ENCODE assay signal across 8 cellular contexts in genomic region chr13:46295531-46296464, GRCh38.
DNase-seq lines count a peak whose midpoint lies in the region; ATAC-seq and TF ChIP-seq lines count a peak whose summit lies in the region.

No MANE protein-coding gene starts in this region.

- no peak for TF ChIP-seq CTCF in PC-3 (conservative IDR thresholded peaks at IDR 0.05; ENCODE audit: low read depth, low read length)

- H3K36me3 ChIP-seq in PC-3 (ENCODE audit: low read depth, low read length), result no peaks in the 10 kb centered on the region

- no peaks in the 10 kb centered on the region for H3K27me3 ChIP-seq in PC-3 (ENCODE audit: low read length)

- ATAC-seq in PC-3, result peak; percentile 72
- ATAC-seq in left ventricle myocardium superior, result peak; percentile 86

- no peak overlapping the region for H3K4me3 ChIP-seq in PC-3 (ENCODE audit: low read length)

- H2AFZ ChIP-seq in PC-3 (ENCODE audit: low read length), result no peak overlapping the region; the same call in 1 of the 2 replicates

- no peaks in the 10 kb centered on the region for H3K9me3 ChIP-seq in PC-3 (ENCODE audit: low read length)

- H3K79me2 ChIP-seq in PC-3 (ENCODE audit: low read length), result no peaks in the 10 kb centered on the region

- H3K4me1 ChIP-seq in PC-3 (ENCODE audit: insufficient read depth, low read length), result no peaks in the 10 kb centered on the region; the same call in 1 of the 2 replicates

- TSS peak; percentile 12 for BruUV-seq in PC-3 (replicated peaks; lab: Mats Ljungman, UMichigan)

- no peaks in the 10 kb centered on the region for H3K9me2 ChIP-seq in PC-3 (replicated peaks; ENCODE audit: low read length)

- H3K27ac ChIP-seq in PC-3 (ENCODE audit: low read length), result 0 out of 2 replicates have a peak overlapping the region, but pooled peaks have one; percentile 18

- DNase-seq in CD1c-positive myeloid dendritic cell (ENCODE audit: extremely low spot score) (peak; percentile 87), HCEC 1CT (peak; percentile 90), PC-3 (peak; percentile 39), left ventricle myocardium superior (peak; percentile 27), NCI-H2227 (lab: John Stamatoyannopoulos, UW; ENCODE audit: unreplicated experiment) (no peak), NCI-H524 treated with DMSO at 0.1 percent for 48 hours (lab: John Stamatoyannopoulos, UW) (no peak)
- DNase-seq in activated naive CD4-positive, alpha-beta T cell treated with anti-CD3 and anti-CD28 coated beads, Interleukin-2, amount 50 U/mL, for 16 hours, result peak; percentile 31
- DNase-seq in stimulated activated CD8-positive, alpha-beta memory T cell treated with anti-CD3 and anti-CD28 coated beads, Interleukin-12 subunit alpha, Interleukin-12 subunit beta, amount 100 ng/mL, for 24 hours (ENCODE audit: extremely low read depth), result peak; percentile 10

- intact Hi-C loops in PC-3 (cut with micrococcal nuclease) (no loop called here), left ventricle myocardium superior (cut with micrococcal nuclease) (no loop called here)

- no peaks in the 10 kb centered on the region for H3F3A ChIP-seq in PC-3 (ENCODE audit: low read length, unreplicated experiment)

- no peaks in the 10 kb centered on the region for H4K20me1 ChIP-seq in PC-3 (ENCODE audit: low read length)

- H3K9ac ChIP-seq in PC-3 (ENCODE audit: low read length), result no peak overlapping the region

- no peak overlapping the region for H3K4me2 ChIP-seq in PC-3 (ENCODE audit: low read length)

- POLR2A ChIA-PET in PC-3 (lab: Charles Lee; ENCODE audit: unreplicated experiment), result no interaction called here

- CTCF ChIA-PET in PC-3 (lab: Charles Lee), result interaction anchor here (0.6 kb wide), 1 partner anchor 11 kb away, joined by 4 read pairs; no protein-coding TSS in a partner anchor

Comparison
In these comparisons a context has a peak if more than half of its experiments do, and no peak if none do; other contexts are left out.
1. DNase-seq: peak in CD1c-positive myeloid dendritic cell (single experiment), HCEC 1CT (single experiment), PC-3 (single experiment), activated naive CD4-positive, alpha-beta T cell treated with anti-CD3 and anti-CD28 coated beads, Interleukin-2, amount 50 U/mL, for 16 hours (single experiment), left ventricle myocardium superior (single experiment) and stimulated activated CD8-positive, alpha-beta memory T cell treated with anti-CD3 and anti-CD28 coated beads, Interleukin-12 subunit alpha, Interleukin-12 subunit beta, amount 100 ng/mL, for 24 hours (single experiment); none in NCI-H2227 (single experiment) and NCI-H524 treated with DMSO at 0.1 percent for 48 hours (single experiment).